Comparison of ENCODE assay signal across 16 cellular contexts in genomic region chr3:9178697-9179096, GRCh38.
DNase-seq lines count a peak whose midpoint lies in the region; ATAC-seq, FAIRE-seq and TF ChIP-seq lines count a peak whose summit lies in the region.
"Had no signal": no experiment of that assay in that cellular context is flagged by ENCODE, and none has a peak within 500 bp of the region (broad histone marks: within the 10 kb centered on the region; RNA-seq: fewer than 3 reads in every experiment).

No MANE protein-coding gene starts in this region.

- no peaks in the 10 kb centered on the region for H3K79me2 ChIP-seq in OCI-LY7 (ENCODE audit: insufficient read depth, low read depth, low read length)

- H3K36me3 ChIP-seq in OCI-LY7 (ENCODE audit: insufficient read depth, low read length): no peaks in the 10 kb centered on the region

- H4K20me1 ChIP-seq in OCI-LY7 (ENCODE audit: insufficient read depth, low read length): no peaks in the 10 kb centered on the region

- BruUV-seq in OCI-LY7 (replicated peaks; lab: Mats Ljungman, UMichigan): no TSS peak

- CTCF ChIA-PET in activated CD8-positive, alpha-beta T cell treated with anti-CD3 and anti-CD28 coated beads, Interleukin-2, amount 10 ng/mL, durations not matched to agents 7 days and 5 days (lab: Charles Lee): no interaction called here
- CTCF ChIA-PET in OCI-LY7 (lab: Charles Lee; ENCODE audit: unreplicated experiment): no interaction called here

- peak; percentile 37 for ATAC-seq in activated CD8-positive, alpha-beta T cell treated with anti-CD3 and anti-CD28 coated beads, Interleukin-2, amount 10 ng/mL, durations not matched to agents 7 days and 5 days
- peak in 1 of 2 donors; percentile 51 for ATAC-seq in natural killer cell treated with Interleukin-12 subunit alpha and Interleukin-12 subunit beta and Interleukin-15 and Interleukin-18, amount 100 ng/mL, for 72 hours
- ATAC-seq: A549 had no signal

- POLR2A ChIA-PET in activated CD8-positive, alpha-beta T cell treated with anti-CD3 and anti-CD28 coated beads, Interleukin-2, amount 10 ng/mL, durations not matched to agents 7 days and 5 days (lab: Charles Lee): no interaction called here
- POLR2A ChIA-PET in OCI-LY7 (lab: Charles Lee): no interaction called here

- H3K4me1 ChIP-seq in OCI-LY7 (ENCODE audit: insufficient read depth, low read length, poor library complexity, severe bottlenecking): no peaks in the 10 kb centered on the region

- peak overlapping the region; percentile 76 for H3K27ac Mint-ChIP-seq in activated CD8-positive, alpha-beta T cell treated with anti-CD3 and anti-CD28 coated beads, Interleukin-2, amount 10 ng/mL, durations not matched to agents 7 days and 5 days
- peak overlapping the region; percentile 20 to 56 for H3K27ac Mint-ChIP-seq in natural killer cell treated with Interleukin-12 subunit alpha and Interleukin-12 subunit beta and Interleukin-15 and Interleukin-18, amount 100 ng/mL, for 72 hours
- H3K27ac Mint-ChIP-seq: CD4-positive, alpha-beta T cell had no signal

- H3K9me2 ChIP-seq in OCI-LY7 (ENCODE audit: insufficient read depth, low read length): no peaks in the 10 kb centered on the region

- H3K4me3 ChIP-seq in OCI-LY7 (ENCODE audit: low read depth, low read length, poor library complexity, severe bottlenecking): no peak overlapping the region
- H3K4me3 ChIP-seq: A549 had no signal

- H3K27me3 Mint-ChIP-seq in activated CD8-positive, alpha-beta T cell treated with anti-CD3 and anti-CD28 coated beads, Interleukin-2, amount 10 ng/mL, durations not matched to agents 7 days and 5 days (ENCODE audit: low read depth): peaks cover 10% of the 10 kb centered on the region
- H3K27me3 Mint-ChIP-seq in natural killer cell treated with Interleukin-12 subunit alpha and Interleukin-12 subunit beta and Interleukin-15 and Interleukin-18, amount 100 ng/mL, for 72 hours: peaks cover 4 to 7% of the 10 kb centered on the region in 2 donors
- H3K27me3 Mint-ChIP-seq: CD4-positive, alpha-beta T cell had no signal

- H3K4me3 Mint-ChIP-seq in activated CD8-positive, alpha-beta T cell treated with anti-CD3 and anti-CD28 coated beads, Interleukin-2, amount 10 ng/mL, durations not matched to agents 7 days and 5 days: peak overlapping the region; percentile 42
- peak overlapping the region; percentile 15 for H3K4me3 Mint-ChIP-seq in natural killer cell treated with Interleukin-12 subunit alpha and Interleukin-12 subunit beta and Interleukin-15 and Interleukin-18, amount 100 ng/mL, for 72 hours
- H3K4me3 Mint-ChIP-seq: CD4-positive, alpha-beta T cell had no signal

- no peaks in the 10 kb centered on the region for H3K9me3 ChIP-seq in OCI-LY7 (ENCODE audit: low read length)
- H3K9me3 ChIP-seq: A549 had no signal

- no peak overlapping the region for H2AFZ ChIP-seq in OCI-LY7 (ENCODE audit: low read length)

- no peak overlapping the region for H3K4me2 ChIP-seq in OCI-LY7 (ENCODE audit: low read length)
- H3K4me2 ChIP-seq: A549, KMS-11 had no signal

- H3K36me3 Mint-ChIP-seq in activated CD8-positive, alpha-beta T cell treated with anti-CD3 and anti-CD28 coated beads, Interleukin-2, amount 10 ng/mL, durations not matched to agents 7 days and 5 days (ENCODE audit: low read depth): peaks cover 16% of the 10 kb centered on the region
- H3K36me3 Mint-ChIP-seq in natural killer cell treated with Interleukin-12 subunit alpha and Interleukin-12 subunit beta and Interleukin-15 and Interleukin-18, amount 100 ng/mL, for 72 hours: no peaks in the 10 kb centered on the region

- intact Hi-C loops in OCI-LY7 (cut with micrococcal nuclease; ENCODE audit: unreplicated experiment): no loop called here

- TF ChIP-seq POLR2A in GM12891 (IDR thresholded peaks at IDR 0.05; ENCODE audit: low read depth, low read length): no peak

- TF ChIP-seq CTCF in OCI-LY7 (conservative IDR thresholded peaks at IDR 0.05; ENCODE audit: low read length): no peak

- peaks cover 64% of the 10 kb centered on the region for H3K4me1 Mint-ChIP-seq in activated CD8-positive, alpha-beta T cell treated with anti-CD3 and anti-CD28 coated beads, Interleukin-2, amount 10 ng/mL, durations not matched to agents 7 days and 5 days (ENCODE audit: low read depth)
- H3K4me1 Mint-ChIP-seq in natural killer cell treated with Interleukin-12 subunit alpha and Interleukin-12 subunit beta and Interleukin-15 and Interleukin-18, amount 100 ng/mL, for 72 hours (ENCODE audit: low read depth in 2 of 2): peaks cover 31 to 34% of the 10 kb centered on the region in 2 donors

- FAIRE-seq in GM12891 (lab: Jason Lieb, UNC): peak; percentile 81
- FAIRE-seq: A549, D721Med had no signal

- peaks cover 7% of the 10 kb centered on the region for H3K9me3 Mint-ChIP-seq in activated CD8-positive, alpha-beta T cell treated with anti-CD3 and anti-CD28 coated beads, Interleukin-2, amount 10 ng/mL, durations not matched to agents 7 days and 5 days (ENCODE audit: insufficient read depth)
- no peaks in the 10 kb centered on the region for H3K9me3 Mint-ChIP-seq in natural killer cell treated with Interleukin-12 subunit alpha and Interleukin-12 subunit beta and Interleukin-15 and Interleukin-18, amount 100 ng/mL, for 72 hours
- H3K9me3 Mint-ChIP-seq: CD4-positive, alpha-beta T cell had no signal

- peak; percentile 55 for DNase-seq in activated effector memory CD4-positive, alpha-beta T cell treated with anti-CD3 and anti-CD28 coated beads, Interleukin-2, amount 50 U/mL, for 16 hours
- DNase-seq in activated effector memory CD4-positive, alpha-beta T cell treated with Interleukin-2 at 50 U/mL for 16 hours: no peak
- DNase-seq in GM12891 (ENCODE audit: insufficient read length, low spot score) (no peak), OCI-LY7 (ENCODE audit: low spot score) (no peak), NCI-H1105 (lab: John Stamatoyannopoulos, UW) (no peak), middle frontal gyrus (ENCODE audit: extremely low spot score, low spot score) (no peak)
- DNase-seq in activated CD8-positive, alpha-beta T cell treated with anti-CD3 and anti-CD28 coated beads, Interleukin-2, amount 10 ng/mL, durations not matched to agents 7 days and 5 days: peak; percentile 69
- no peak for DNase-seq in natural killer cell treated with Interleukin-12 subunit alpha and Interleukin-12 subunit beta and Interleukin-15 and Interleukin-18, amount 100 ng/mL, for 72 hours (ENCODE audit: low spot score)
- DNase-seq: CD4-positive, alpha-beta T cell; NCI-H1417 treated with DMSO at 0.1 percent for 48 hours; NCI-H2029 treated with DMSO at 0.1 percent for 48 hours; NCI-H510A treated with DMSO at 0.1 percent for 48 hours; SIG-M5 had no signal

- H3K27ac ChIP-seq in OCI-LY7 (ENCODE audit: low read depth, low read length, poor library complexity, severe bottlenecking): no peak overlapping the region
- H3K27ac ChIP-seq: A549, KMS-11 had no signal

TF ChIP-seq in GM12891, 5 proteins besides CTCF, POLR2A, EP300 and RAD21:
- no peak for TF ChIP-seq SPI1 (IDR thresholded peaks at IDR 0.05; ENCODE audit: low read depth, low read length)
- no peak for TF ChIP-seq POU2F2 (IDR thresholded peaks at IDR 0.05; ENCODE audit: low read depth, low read length)
- no peak for TF ChIP-seq PAX5 (IDR thresholded peaks at IDR 0.05; ENCODE audit: insufficient read depth, low read length, severe bottlenecking)
- no peak for TF ChIP-seq POLR2AphosphoS5 (IDR thresholded peaks at IDR 0.05; ENCODE audit: low read depth, low read length)
- TF ChIP-seq TAF1 (IDR thresholded peaks at IDR 0.05; ENCODE audit: low read depth, low read length): no peak

Comparison
In these comparisons a context has a peak if more than half of its experiments do, and no peak if none do; other contexts are left out.
1. DNase-seq: peak in activated effector memory CD4-positive, alpha-beta T cell treated with anti-CD3 and anti-CD28 coated beads, Interleukin-2, amount 50 U/mL, for 16 hours (single experiment) and activated CD8-positive, alpha-beta T cell treated with anti-CD3 and anti-CD28 coated beads, Interleukin-2, amount 10 ng/mL, durations not matched to agents 7 days and 5 days (single experiment); none in activated effector memory CD4-positive, alpha-beta T cell treated with Interleukin-2 at 50 U/mL for 16 hours (single experiment), GM12891 (single experiment), natural killer cell treated with Interleukin-12 subunit alpha and Interleukin-12 subunit beta and Interleukin-15 and Interleukin-18, amount 100 ng/mL, for 72 hours (single experiment), OCI-LY7 (single experiment), NCI-H1105 (single experiment) and middle frontal gyrus (single experiment).